Comparison of ENCODE assay signal across 1 cellular context in the genomic region with DNA sequence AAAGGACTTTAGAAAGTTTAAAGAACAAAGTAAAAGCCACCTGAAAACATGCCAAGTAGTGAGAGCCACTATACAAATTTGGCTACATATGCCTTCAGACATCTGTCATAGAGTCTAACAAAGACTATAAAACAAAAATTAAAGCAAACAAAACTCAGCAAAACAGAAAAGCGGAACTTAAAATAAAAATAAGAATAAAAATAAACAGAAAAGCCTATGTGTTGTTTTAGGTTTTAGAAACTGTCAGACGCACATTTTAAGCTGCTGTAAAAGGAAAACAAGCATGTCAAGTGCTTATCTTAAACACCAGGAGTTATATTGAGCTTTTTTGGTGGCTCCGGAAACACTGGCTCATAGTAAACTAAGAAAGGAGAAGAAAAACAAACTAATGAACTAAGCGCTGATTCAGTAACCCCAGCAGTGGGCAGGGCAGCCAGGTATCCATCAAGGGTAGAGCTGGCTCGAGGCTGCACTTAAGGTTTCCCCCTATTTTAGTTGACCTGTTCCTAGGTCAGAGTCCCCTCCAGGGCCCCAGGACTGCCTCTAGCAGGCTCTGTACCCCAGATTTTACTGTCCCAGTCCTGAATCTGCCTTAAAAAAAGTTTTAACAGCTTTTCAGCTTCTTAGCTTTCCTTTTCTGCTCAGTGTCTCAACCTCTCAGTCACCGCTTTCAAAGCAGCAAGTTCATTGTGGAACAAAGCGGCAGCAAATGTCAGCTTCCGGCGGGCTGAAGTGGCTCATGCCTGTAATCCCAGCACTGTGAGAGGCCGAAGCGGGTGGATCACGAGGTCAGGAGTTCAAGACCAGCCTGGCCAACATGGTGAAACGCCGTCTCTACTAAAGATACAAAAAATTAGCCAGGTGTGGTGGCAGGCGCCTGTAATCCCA.
A peak's percentile ranks its signal among the peaks of the same experiment; 100 is the strongest.
TF ChIP-seq lines count a peak whose summit lies in the region.

No MANE protein-coding gene starts in this region.

TF ChIP-seq in K562, 482 proteins besides CTCF, POLR2A, EP300 and RAD21 (continued from another document and continues in another):
- TF ChIP-seq NCOA1 (IDR thresholded peaks at IDR 0.05; ENCODE audit: low read depth) (peak; percentile 71; the same call in 1 of the 2 replicates), FOXJ3 (CRISPR knock-in tag; IDR thresholded peaks at IDR 0.05) (no peak), JUND (IDR thresholded peaks at IDR 0.05; ENCODE audit: borderline replicate concordance, low read depth, low read length) (peak; percentile 75), JUND (tag; IDR thresholded peaks at IDR 0.05; ENCODE audit: borderline replicate concordance, low read depth, low read length) (peak; percentile 73; the same call in 1 of the 3 replicates), MAZ (CRISPR knock-in tag; conservative IDR thresholded peaks at IDR 0.05 in 1 of 2, IDR thresholded peaks at IDR 0.05 in 1 of 2) (0 out of 4 replicates have a peak, but pooled peaks of 1 of the 2 experiments have one; percentile 33), SLC30A9 (CRISPR knock-in tag; IDR thresholded peaks at IDR 0.05) (no peak), PURB (CRISPR knock-in tag; IDR thresholded peaks at IDR 0.05; ENCODE audit: low read depth) (no peak), PML (IDR thresholded peaks at IDR 0.05; ENCODE audit: low read length) (no peak), NFRKB (IDR thresholded peaks at IDR 0.05; ENCODE audit: low read depth) (no peak), GABPB2 (CRISPR knock-in tag; conservative IDR thresholded peaks at IDR 0.05) (no peak), RBFOX2 (IDR thresholded peaks at IDR 0.05; ENCODE audit: low read depth, low read length) (peak; percentile 31; the same call in 1 of the 2 replicates), NFATC3 (IDR thresholded peaks at IDR 0.05) (peak; percentile 92), PHF8 (IDR thresholded peaks at IDR 0.05; ENCODE audit: borderline replicate concordance, low read length) (peak; percentile 37; the same call in 1 of the 2 replicates), MAFK (IDR thresholded peaks at IDR 0.05; ENCODE audit: low read length) (no peak), XRCC3 (IDR thresholded peaks at IDR 0.05) (no peak), HNRNPUL1 (IDR thresholded peaks at IDR 0.05; ENCODE audit: low read length) (no peak), MIER1 (IDR thresholded peaks at IDR 0.05; ENCODE audit: low read depth) (no peak), THRAP3 (IDR thresholded peaks at IDR 0.05; ENCODE audit: borderline replicate concordance) (no peak), ATF7 (IDR thresholded peaks at IDR 0.05) (no peak), POLR2AphosphoS5 (IDR thresholded peaks at IDR 0.05; ENCODE audit: control insufficient read depth, insufficient read depth, low read depth, low read length) (no peak), MED1 (CRISPR knock-in tag; IDR thresholded peaks at IDR 0.05; ENCODE audit: borderline replicate concordance) (no peak), BCOR (IDR thresholded peaks at IDR 0.05) (peak; percentile 39; the same call in 1 of the 2 replicates), NCOA4 (IDR thresholded peaks at IDR 0.05; ENCODE audit: partially characterized antibody) (no peak), ZZZ3 (IDR thresholded peaks at IDR 0.05) (no peak), ZBTB8A (IDR thresholded peaks at IDR 0.05; ENCODE audit: partially characterized antibody) (no peak), ZNF584 (CRISPR knock-in tag; IDR thresholded peaks at IDR 0.05; ENCODE audit: low read depth) (peak; percentile 41; the same call in 1 of the 2 replicates), L3MBTL2 (IDR thresholded peaks at IDR 0.05) (peak; percentile 56; the same call in 1 of the 2 replicates), KDM2B (CRISPR knock-in tag; IDR thresholded peaks at IDR 0.05) (no peak), ZNF133 (CRISPR knock-in tag; IDR thresholded peaks at IDR 0.05) (no peak), FOXA3 (CRISPR knock-in tag; conservative IDR thresholded peaks at IDR 0.05 in 1 of 2, IDR thresholded peaks at IDR 0.05 in 1 of 2) (peak in 1 of 2 experiments; percentile 16; a peak in 1 of 4 replicates), SIN3A (IDR thresholded peaks at IDR 0.05; ENCODE audit: borderline replicate concordance in 2 of 2, control insufficient read depth in 1 of 2, low read depth in 2 of 2, low read length in 2 of 2) (peak in 1 of 2 experiments; percentile 50; a peak in 1 of 4 replicates), CSDE1 (IDR thresholded peaks at IDR 0.05) (no peak), NFIX (CRISPR knock-in tag; IDR thresholded peaks at IDR 0.05; ENCODE audit: low read depth) (no peak), POLR2AphosphoS2 (IDR thresholded peaks at IDR 0.05; ENCODE audit: low read length) (no peak)
- TF ChIP-seq, protein P1, sequence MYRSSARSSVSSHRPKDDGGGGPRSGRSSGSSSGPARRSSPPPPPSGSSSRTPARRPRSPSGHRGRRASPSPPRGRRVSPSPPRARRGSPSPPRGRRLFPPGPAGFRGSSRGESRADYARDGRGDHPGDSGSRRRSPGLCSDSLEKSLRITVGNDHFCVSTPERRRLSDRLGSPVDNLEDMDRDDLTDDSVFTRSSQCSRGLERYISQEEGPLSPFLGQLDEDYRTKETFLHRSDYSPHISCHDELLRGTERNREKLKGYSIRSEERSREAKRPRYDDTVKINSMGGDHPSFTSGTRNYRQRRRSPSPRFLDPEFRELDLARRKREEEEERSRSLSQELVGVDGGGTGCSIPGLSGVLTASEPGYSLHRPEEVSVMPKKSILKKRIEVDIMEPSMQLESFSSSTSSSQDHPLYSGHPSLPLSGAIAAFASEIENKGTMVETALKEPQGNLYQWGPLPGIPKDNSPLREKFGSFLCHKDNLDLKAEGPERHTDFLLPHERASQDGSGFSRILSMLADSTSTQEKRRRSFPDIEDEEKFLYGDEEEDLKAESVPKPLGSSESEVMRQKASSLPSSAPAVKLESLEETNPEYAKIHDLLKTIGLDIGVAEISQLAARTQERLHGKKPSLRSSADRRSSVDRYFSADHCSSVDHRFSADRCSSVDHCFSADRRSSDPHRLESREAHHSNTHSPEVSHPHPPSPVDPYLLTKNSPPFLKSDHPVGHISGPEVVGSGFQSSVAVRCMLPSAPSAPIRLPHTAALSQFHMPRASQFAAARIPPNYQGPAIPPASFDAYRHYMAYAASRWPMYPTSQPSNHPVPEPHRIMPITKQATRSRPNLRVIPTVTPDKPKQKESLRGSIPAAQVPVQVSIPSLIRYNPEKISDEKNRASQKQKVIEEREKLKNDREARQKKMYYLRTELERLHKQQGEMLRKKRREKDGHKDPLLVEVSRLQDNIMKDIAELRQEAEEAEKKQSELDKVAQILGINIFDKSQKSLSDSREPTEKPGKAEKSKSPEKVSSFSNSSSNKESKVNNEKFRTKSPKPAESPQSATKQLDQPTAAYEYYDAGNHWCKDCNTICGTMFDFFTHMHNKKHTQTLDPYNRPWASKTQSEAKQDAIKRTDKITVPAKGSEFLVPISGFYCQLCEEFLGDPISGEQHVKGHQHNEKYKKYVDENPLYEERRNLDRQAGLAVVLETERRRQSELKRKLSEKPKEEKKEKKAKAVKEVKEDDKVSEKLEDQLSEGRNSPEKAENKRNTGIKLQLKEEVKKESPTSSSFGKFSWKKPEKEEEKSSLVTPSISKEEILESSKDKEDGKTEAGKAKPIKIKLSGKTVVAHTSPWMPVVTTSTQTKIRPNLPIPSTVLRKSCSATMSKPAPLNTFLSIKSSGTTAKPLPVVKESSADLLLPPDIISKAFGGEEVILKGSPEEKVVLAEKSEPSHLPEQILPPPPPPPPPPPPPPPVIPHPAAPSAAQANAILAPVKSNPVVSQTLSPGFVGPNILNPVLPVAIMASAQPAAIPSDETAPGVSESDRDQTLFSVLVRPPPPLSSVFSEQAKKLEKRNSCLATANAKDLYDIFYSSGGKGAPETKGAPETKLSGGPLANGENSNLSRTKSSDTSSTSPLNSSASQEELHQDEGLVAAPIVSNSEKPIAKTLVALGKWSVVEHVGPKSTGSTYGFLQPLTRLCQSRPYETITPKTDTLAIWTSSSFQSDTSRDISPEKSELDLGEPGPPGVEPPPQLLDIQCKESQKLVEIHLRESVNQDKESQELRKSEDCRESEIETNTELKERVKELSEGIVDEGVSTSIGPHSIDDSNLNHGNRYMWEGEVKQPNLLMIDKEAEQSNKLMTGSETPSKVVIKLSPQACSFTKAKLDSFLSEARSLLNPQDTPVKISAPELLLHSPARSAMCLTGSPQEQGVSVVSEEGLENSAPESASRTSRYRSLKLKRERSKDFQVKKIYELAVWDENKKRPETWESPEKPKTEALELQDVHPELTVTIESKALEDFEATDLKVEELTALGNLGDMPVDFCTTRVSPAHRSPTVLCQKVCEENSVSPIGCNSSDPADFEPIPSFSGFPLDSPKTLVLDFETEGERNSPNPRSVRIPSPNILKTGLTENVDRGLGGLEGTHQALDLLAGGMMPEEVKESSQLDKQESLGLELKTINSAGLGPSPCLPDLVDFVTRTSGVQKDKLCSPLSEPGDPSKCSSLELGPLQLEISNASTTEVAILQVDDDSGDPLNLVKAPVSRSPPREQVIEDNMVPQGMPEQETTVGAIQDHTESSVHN (IDR thresholded peaks at IDR 0.05; ENCODE audit: borderline replicate concordance in 1 of 2, low read depth in 1 of 2), result 0 out of 4 replicates have a peak, but pooled peaks of 1 of the 2 experiments have one; percentile 80
- TF ChIP-seq, protein P2, sequence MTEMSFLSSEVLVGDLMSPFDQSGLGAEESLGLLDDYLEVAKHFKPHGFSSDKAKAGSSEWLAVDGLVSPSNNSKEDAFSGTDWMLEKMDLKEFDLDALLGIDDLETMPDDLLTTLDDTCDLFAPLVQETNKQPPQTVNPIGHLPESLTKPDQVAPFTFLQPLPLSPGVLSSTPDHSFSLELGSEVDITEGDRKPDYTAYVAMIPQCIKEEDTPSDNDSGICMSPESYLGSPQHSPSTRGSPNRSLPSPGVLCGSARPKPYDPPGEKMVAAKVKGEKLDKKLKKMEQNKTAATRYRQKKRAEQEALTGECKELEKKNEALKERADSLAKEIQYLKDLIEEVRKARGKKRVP (CRISPR knock-in tag; IDR thresholded peaks at IDR 0.05), result no peak
- TF ChIP-seq, protein P3, sequence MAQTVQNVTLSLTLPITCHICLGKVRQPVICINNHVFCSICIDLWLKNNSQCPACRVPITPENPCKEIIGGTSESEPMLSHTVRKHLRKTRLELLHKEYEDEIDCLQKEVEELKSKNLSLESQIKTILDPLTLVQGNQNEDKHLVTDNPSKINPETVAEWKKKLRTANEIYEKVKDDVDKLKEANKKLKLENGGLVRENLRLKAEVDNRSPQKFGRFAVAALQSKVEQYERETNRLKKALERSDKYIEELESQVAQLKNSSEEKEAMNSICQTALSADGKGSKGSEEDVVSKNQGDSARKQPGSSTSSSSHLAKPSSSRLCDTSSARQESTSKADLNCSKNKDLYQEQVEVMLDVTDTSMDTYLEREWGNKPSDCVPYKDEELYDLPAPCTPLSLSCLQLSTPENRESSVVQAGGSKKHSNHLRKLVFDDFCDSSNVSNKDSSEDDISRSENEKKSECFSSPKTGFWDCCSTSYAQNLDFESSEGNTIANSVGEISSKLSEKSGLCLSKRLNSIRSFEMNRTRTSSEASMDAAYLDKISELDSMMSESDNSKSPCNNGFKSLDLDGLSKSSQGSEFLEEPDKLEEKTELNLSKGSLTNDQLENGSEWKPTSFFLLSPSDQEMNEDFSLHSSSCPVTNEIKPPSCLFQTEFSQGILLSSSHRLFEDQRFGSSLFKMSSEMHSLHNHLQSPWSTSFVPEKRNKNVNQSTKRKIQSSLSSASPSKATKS (CRISPR knock-in tag; IDR thresholded peaks at IDR 0.05), result no peak
- TF ChIP-seq, protein P4, sequence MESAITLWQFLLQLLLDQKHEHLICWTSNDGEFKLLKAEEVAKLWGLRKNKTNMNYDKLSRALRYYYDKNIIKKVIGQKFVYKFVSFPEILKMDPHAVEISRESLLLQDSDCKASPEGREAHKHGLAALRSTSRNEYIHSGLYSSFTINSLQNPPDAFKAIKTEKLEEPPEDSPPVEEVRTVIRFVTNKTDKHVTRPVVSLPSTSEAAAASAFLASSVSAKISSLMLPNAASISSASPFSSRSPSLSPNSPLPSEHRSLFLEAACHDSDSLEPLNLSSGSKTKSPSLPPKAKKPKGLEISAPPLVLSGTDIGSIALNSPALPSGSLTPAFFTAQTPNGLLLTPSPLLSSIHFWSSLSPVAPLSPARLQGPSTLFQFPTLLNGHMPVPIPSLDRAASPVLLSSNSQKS (CRISPR knock-in tag; IDR thresholded peaks at IDR 0.05), result no peak
- TF ChIP-seq, protein P5, sequence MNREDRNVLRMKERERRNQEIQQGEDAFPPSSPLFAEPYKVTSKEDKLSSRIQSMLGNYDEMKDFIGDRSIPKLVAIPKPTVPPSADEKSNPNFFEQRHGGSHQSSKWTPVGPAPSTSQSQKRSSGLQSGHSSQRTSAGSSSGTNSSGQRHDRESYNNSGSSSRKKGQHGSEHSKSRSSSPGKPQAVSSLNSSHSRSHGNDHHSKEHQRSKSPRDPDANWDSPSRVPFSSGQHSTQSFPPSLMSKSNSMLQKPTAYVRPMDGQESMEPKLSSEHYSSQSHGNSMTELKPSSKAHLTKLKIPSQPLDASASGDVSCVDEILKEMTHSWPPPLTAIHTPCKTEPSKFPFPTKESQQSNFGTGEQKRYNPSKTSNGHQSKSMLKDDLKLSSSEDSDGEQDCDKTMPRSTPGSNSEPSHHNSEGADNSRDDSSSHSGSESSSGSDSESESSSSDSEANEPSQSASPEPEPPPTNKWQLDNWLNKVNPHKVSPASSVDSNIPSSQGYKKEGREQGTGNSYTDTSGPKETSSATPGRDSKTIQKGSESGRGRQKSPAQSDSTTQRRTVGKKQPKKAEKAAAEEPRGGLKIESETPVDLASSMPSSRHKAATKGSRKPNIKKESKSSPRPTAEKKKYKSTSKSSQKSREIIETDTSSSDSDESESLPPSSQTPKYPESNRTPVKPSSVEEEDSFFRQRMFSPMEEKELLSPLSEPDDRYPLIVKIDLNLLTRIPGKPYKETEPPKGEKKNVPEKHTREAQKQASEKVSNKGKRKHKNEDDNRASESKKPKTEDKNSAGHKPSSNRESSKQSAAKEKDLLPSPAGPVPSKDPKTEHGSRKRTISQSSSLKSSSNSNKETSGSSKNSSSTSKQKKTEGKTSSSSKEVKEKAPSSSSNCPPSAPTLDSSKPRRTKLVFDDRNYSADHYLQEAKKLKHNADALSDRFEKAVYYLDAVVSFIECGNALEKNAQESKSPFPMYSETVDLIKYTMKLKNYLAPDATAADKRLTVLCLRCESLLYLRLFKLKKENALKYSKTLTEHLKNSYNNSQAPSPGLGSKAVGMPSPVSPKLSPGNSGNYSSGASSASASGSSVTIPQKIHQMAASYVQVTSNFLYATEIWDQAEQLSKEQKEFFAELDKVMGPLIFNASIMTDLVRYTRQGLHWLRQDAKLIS (CRISPR knock-in tag; IDR thresholded peaks at IDR 0.05), result no peak
- TF ChIP-seq, protein P6, sequence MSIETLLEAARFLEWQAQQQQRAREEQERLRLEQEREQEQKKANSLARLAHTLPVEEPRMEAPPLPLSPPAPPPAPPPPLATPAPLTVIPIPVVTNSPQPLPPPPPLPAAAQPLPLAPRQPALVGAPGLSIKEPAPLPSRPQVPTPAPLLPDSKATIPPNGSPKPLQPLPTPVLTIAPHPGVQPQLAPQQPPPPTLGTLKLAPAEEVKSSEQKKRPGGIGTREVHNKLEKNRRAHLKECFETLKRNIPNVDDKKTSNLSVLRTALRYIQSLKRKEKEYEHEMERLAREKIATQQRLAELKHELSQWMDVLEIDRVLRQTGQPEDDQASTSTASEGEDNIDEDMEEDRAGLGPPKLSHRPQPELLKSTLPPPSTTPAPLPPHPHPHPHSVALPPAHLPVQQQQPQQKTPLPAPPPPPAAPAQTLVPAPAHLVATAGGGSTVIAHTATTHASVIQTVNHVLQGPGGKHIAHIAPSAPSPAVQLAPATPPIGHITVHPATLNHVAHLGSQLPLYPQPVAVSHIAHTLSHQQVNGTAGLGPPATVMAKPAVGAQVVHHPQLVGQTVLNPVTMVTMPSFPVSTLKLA (conservative IDR thresholded peaks at IDR 0.05), result peak; percentile 77 to 91
- TF ChIP-seq, protein P7, sequence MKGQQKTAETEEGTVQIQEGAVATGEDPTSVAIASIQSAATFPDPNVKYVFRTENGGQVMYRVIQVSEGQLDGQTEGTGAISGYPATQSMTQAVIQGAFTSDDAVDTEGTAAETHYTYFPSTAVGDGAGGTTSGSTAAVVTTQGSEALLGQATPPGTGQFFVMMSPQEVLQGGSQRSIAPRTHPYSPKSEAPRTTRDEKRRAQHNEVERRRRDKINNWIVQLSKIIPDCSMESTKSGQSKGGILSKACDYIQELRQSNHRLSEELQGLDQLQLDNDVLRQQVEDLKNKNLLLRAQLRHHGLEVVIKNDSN (CRISPR knock-in tag; IDR thresholded peaks at IDR 0.05), result no peak
